Comparison of ENCODE assay signal across 8 cellular contexts in the genomic region with DNA sequence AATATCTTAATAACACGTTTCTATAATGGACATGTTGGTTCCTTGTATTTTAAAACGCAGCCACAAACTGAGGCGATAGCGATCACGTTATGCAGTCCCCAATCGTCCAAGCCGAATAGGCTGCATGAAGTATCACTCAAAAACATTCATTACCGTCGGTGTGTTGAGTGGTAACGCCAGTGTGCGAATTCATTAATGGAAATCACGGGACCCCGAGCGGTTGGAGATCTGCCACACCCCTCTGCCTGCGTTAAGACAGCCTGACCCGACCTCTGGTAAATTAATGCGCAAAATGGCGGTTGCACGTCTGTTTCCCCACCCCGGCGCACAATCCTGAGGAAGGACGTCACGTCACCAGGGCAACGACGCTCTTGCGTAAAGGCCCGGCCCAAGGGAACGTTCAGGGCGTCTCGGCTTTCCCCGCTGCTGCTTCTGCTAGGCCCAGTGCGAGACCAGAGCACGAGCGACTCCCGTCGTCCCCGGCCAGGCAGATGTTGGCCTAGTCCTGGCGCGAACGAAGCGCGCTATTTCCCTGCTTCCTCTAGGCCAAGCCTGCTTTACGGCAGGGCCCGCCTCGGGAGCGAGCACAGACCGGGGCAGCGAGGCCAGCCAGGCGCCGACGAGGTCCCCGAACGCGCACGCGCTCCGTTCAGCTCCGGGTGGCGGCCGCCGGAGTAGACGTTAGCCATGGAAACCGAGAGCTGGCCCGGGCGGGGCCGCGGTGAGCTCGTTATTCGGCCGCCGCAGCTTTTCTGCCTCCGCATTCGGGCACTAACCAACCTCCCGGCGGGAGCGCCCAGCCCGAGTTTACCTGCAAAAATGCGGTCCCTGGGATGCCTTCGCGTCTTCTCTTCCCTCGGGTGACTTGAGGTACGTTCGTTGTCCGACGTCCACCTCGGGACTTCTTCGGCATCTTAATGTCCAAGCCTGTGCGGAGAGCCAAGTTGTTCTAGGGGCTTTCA. TPM values are rescaled to one million over a fixed set of nuclear protein-coding genes. Genes with fewer than 3 reads are reported as not detected.
DNase-seq lines count a peak whose midpoint lies in the region; ATAC-seq, FAIRE-seq and TF ChIP-seq lines count a peak whose summit lies in the region.

Gene PCNX4 (plus strand): TSS at position 374 of the 962 bp plus-strand sequence. CDS start 15,716 bp downstream, outside the sequence.

- H3K36me3 Mint-ChIP-seq in Calu3 (ENCODE audit: insufficient read depth, unreplicated experiment) = peaks cover 44% of the 10 kb centered on the region

- intact Hi-C loops in Calu3 (cut with micrococcal nuclease; ENCODE audit: unreplicated experiment) (loop anchor here (5.0 kb wide), 1 partner anchor 160 kb away; no protein-coding TSS in a partner anchor), OCI-LY7 (cut with micrococcal nuclease; ENCODE audit: unreplicated experiment) (loop anchor here (1.0 to 5.0 kb wide), 7 partner anchors 73 to 255 kb away; partner anchors contain the start of genes DHRS7 and PPM1A), endothelial cell of umbilical vein (cut with micrococcal nuclease) (loop anchor here (1.0 to 5.0 kb wide), 6 partner anchors 60 to 610 kb away; partner anchors contain the start of genes DHRS7, JKAMP, L3HYPDH and PPM1A)

- TF ChIP-seq CTCF in Calu3 (IDR thresholded peaks at IDR 0.05; ENCODE audit: unreplicated experiment) = no peak
- TF ChIP-seq CTCF in OCI-LY7 (conservative IDR thresholded peaks at IDR 0.05; ENCODE audit: low read length) = no peak
- no peak for TF ChIP-seq CTCF in endothelial cell of umbilical vein (IDR thresholded peaks at IDR 0.05; ENCODE audit: extremely low read depth in 1 of 2, insufficient read depth in 1 of 2, low read depth in 1 of 2, low read length in 2 of 2)

- peak; percentile 93 for ATAC-seq in GM21447 (IDR thresholded peaks at IDR 0.05; ENCODE audit: unreplicated experiment)

- H2AFZ ChIP-seq in OCI-LY7 (ENCODE audit: low read length) (peak within 1 kb of the TSS; percentile 79), endothelial cell of umbilical vein (ENCODE audit: low read depth, low read length) (peak within 1 kb of the TSS; percentile 91)

- H3K4me2 ChIP-seq in OCI-LY7 (ENCODE audit: low read length) (peak within 1 kb of the TSS; percentile 94), endothelial cell of umbilical vein (ENCODE audit: insufficient read depth, low read length) (peak within 1 kb of the TSS; percentile 97)

- H3K27ac ChIP-seq in HUES64 (ENCODE audit: low read depth, low read length) = peak within 1 kb of the TSS; percentile 98
- peak within 1 kb of the TSS; percentile 86 for H3K27ac ChIP-seq in OCI-LY7 (ENCODE audit: low read depth, low read length, poor library complexity, severe bottlenecking)
- H3K27ac ChIP-seq in endothelial cell of umbilical vein (ENCODE audit: insufficient read depth, low read depth, low read length) = peak within 1 kb of the TSS; percentile 93

- H3K9me3 Mint-ChIP-seq in Calu3 (ENCODE audit: low read depth, unreplicated experiment) = no peaks in the 10 kb centered on the region

- H3K27me3 Mint-ChIP-seq in Calu3 (ENCODE audit: unreplicated experiment) = no peaks in the 10 kb centered on the region

- H3K79me2 ChIP-seq in OCI-LY7 (ENCODE audit: insufficient read depth, low read depth, low read length) = peaks cover 47% of the 10 kb centered on the region
- peaks cover 46% of the 10 kb centered on the region for H3K79me2 ChIP-seq in endothelial cell of umbilical vein (ENCODE audit: control insufficient read depth, insufficient read depth, low read length)

- POLR2A ChIA-PET in OCI-LY7 (lab: Charles Lee) = interaction anchor here (0.6 to 5.0 kb wide), 11 partner anchors 10 to 236 kb away, joined by 3 to 26 read pairs (median 4); partner anchors contain the start of gene DHRS7
- POLR2A ChIA-PET in endothelial cell of umbilical vein (lab: Charles Lee) = interaction anchor here (0.9 to 1.1 kb wide), 2 partner anchors 10 to 24 kb away, joined by 3 to 4 read pairs; no protein-coding TSS in a partner anchor

- no peaks in the 10 kb centered on the region for H3K36me3 ChIP-seq in HUES64 (ENCODE audit: insufficient read depth, low read length)
- H3K36me3 ChIP-seq in OCI-LY7 (ENCODE audit: insufficient read depth, low read length) = peaks cover 11% of the 10 kb centered on the region
- H3K36me3 ChIP-seq in endothelial cell of umbilical vein (ENCODE audit: control insufficient read depth in 2 of 2, extremely low read depth in 1 of 2, insufficient read depth in 2 of 2, low read length in 2 of 2) = no peaks in the 10 kb centered on the region

- H3K4me3 ChIP-seq in HUES64 (ENCODE audit: low read length) = peak within 1 kb of the TSS; percentile 83
- H3K4me3 ChIP-seq in OCI-LY7 (ENCODE audit: low read depth, low read length, poor library complexity, severe bottlenecking) = peak within 1 kb of the TSS; percentile 82
- H3K4me3 ChIP-seq in endothelial cell of umbilical vein (replicated peaks in 1 of 3; ENCODE audit: insufficient read depth in 1 of 3, low read depth in 1 of 3, low read length in 3 of 3) = peak within 1 kb of the TSS; percentile 68 to 86 (median 86)

- dilution Hi-C loops in endothelial cell of umbilical vein (cut with MboI; ENCODE audit: extremely low pct_ligation_motif_present, low sequenced_read_pairs) = no loop called here

- H3K4me1 ChIP-seq in HUES64 (ENCODE audit: insufficient read depth, low read length) = peaks cover 27% of the 10 kb centered on the region
- peaks cover 33% of the 10 kb centered on the region for H3K4me1 ChIP-seq in OCI-LY7 (ENCODE audit: insufficient read depth, low read length, poor library complexity, severe bottlenecking)
- H3K4me1 ChIP-seq in endothelial cell of umbilical vein (ENCODE audit: control insufficient read depth, extremely low read depth, insufficient read depth, low read length) = peaks cover 25% of the 10 kb centered on the region

- WGBS in HUES64 = under 1% methylated on average over 87 of the region's 88 CpGs

- H3K9me1 ChIP-seq in endothelial cell of umbilical vein (replicated peaks; ENCODE audit: control insufficient read depth, extremely low read depth, insufficient read depth, low read length) = no peaks in the 10 kb centered on the region

- peak; percentile 98 for FAIRE-seq in endothelial cell of umbilical vein (lab: Jason Lieb, UNC)

- H3K9me3 ChIP-seq in HUES64 (ENCODE audit: insufficient read depth, low read depth, low read length) (no peaks in the 10 kb centered on the region), OCI-LY7 (ENCODE audit: low read length) (no peaks in the 10 kb centered on the region), endothelial cell of umbilical vein (replicated peaks; ENCODE audit: control insufficient read depth, insufficient read depth, low read length) (no peaks in the 10 kb centered on the region)

- TF ChIP-seq POLR2A in endothelial cell of umbilical vein (IDR thresholded peaks at IDR 0.05; ENCODE audit: low read depth, low read length) = peak; percentile 96

- H3K4me3 Mint-ChIP-seq in Calu3 (ENCODE audit: low read depth, unreplicated experiment) = peak within 1 kb of the TSS; percentile 79

- H3K4me1 Mint-ChIP-seq in Calu3 (ENCODE audit: low read depth, unreplicated experiment) = peaks cover 25% of the 10 kb centered on the region

- H3K27ac Mint-ChIP-seq in Calu3 (ENCODE audit: unreplicated experiment) = peak within 1 kb of the TSS; percentile 77

- CTCF ChIA-PET in Calu3 (lab: Charles Lee) (interaction anchor here (0.7 to 1.4 kb wide), 2 partner anchors 157 to 1326 kb away, joined by 3 read pairs; partner anchors contain the start of gene PPM1A), OCI-LY7 (lab: Charles Lee; ENCODE audit: unreplicated experiment) (interaction anchor here (0.6 kb wide), 1 partner anchor 478 kb away, joined by 5 read pairs; no protein-coding TSS in a partner anchor), endothelial cell of umbilical vein (lab: Charles Lee) (interaction anchor here (0.9 to 2.1 kb wide), 4 partner anchors 9 to 92 kb away, joined by 5 to 8 read pairs (median 6); partner anchors contain the start of gene DHRS7)

- H3K9ac ChIP-seq in HUES64 (ENCODE audit: low read depth, low read length) (peak within 1 kb of the TSS; percentile 87), endothelial cell of umbilical vein (replicated peaks; ENCODE audit: extremely low read depth, insufficient read depth, low read length) (peak within 1 kb of the TSS; percentile 98)

- no TSS peak for BruUV-seq in Calu3 (replicated peaks; lab: Mats Ljungman, UMichigan)
- BruUV-seq in OCI-LY7 (replicated peaks; lab: Mats Ljungman, UMichigan) = no TSS peak
- TSS peak; percentile 91 for BruUV-seq in endothelial cell of umbilical vein (replicated peaks; lab: Mats Ljungman, UMichigan)

- H3K27me3 ChIP-seq in HUES64 (ENCODE audit: insufficient read depth, low read length) (no peaks in the 10 kb centered on the region), endothelial cell of umbilical vein (ENCODE audit: control insufficient read depth in 2 of 2, insufficient read depth in 2 of 2, low read length in 2 of 2) (no peaks in the 10 kb centered on the region)

- H3K9me2 ChIP-seq in OCI-LY7 (ENCODE audit: insufficient read depth, low read length) = no peaks in the 10 kb centered on the region

- peak; percentile 93 for DNase-seq in Calu3
- DNase-seq in OCI-LY7 (ENCODE audit: low spot score) = peak; percentile 99
- peak; percentile 86 for DNase-seq in activated T-cell treated with anti-CD3 and anti-CD28 coated beads for 1 hour (ENCODE audit: low read depth)
- DNase-seq in endothelial cell of umbilical vein (ENCODE audit: low read depth, low spot score) = peak; percentile 99
- peak; percentile 98 for DNase-seq in midbrain (lab: John Stamatoyannopoulos, UW)
- DNase-seq in stimulated activated CD8-positive, alpha-beta memory T cell treated with anti-CD3 and anti-CD28 coated beads, Interleukin-2, amount 100 ng/mL, for 1 hour (ENCODE audit: low read depth in 2 of 2) = peak; percentile 82 to 88

- H4K20me1 ChIP-seq in OCI-LY7 (ENCODE audit: insufficient read depth, low read length) (peaks cover 25% of the 10 kb centered on the region; the same call in 1 of the 2 replicates), endothelial cell of umbilical vein (replicated peaks; ENCODE audit: control insufficient read depth, extremely low read depth, insufficient read depth, low read length) (no peaks in the 10 kb centered on the region)

TF ChIP-seq in endothelial cell of umbilical vein, 7 proteins besides CTCF, POLR2A, EP300 and RAD21 (continues in another document):
- no peak for TF ChIP-seq MYC (IDR thresholded peaks at IDR 0.05; ENCODE audit: low read depth, low read length)

RNA-seq across cellular contexts. Expression of gene PCNX4, which starts in this region (rescaled TPM):
- 40.1 and 41.1 TPM in 2 replicates for total RNA-seq in Calu3 (2022)
- 28.7 TPM for polyA plus RNA-seq in HUES64 (2013, experiment 1 of 2)
- 35.6 TPM for polyA plus RNA-seq in HUES64 (2013, experiment 2 of 2)
- 47.0 and 49.1 TPM in 2 replicates for total RNA-seq in OCI-LY7 (2014; rRNA removed; shearing (Covaris generic))
- 54.4 and 64.2 TPM in 2 replicates for total RNA-seq in OCI-LY7 (2022)
- total RNA-seq in endothelial cell of umbilical vein = 41.4 and 51.6 TPM in 2 replicates
- 21.8 and 35.5 TPM in 2 replicates for polyA plus RNA-seq in endothelial cell of umbilical vein
- polyA plus RNA-seq in endothelial cell of umbilical vein (2011; cell fraction: cytosol; rRNA removed) = 23.7 and 24.5 TPM in 2 replicates
- 68.7 and 77.7 TPM in 2 replicates for polyA plus RNA-seq in endothelial cell of umbilical vein (2011; cell fraction: nucleus; rRNA removed)
- polyA plus RNA-seq in endothelial cell of umbilical vein (2012) = 28.5 and 31.6 TPM in 2 replicates
- polyA minus RNA-seq in endothelial cell of umbilical vein = 116 and 145 TPM in 2 replicates
- polyA minus RNA-seq in endothelial cell of umbilical vein (2011; cell fraction: cytosol; rRNA and poly(A)+ RNA removed) = 28.0 TPM
- polyA minus RNA-seq in endothelial cell of umbilical vein (2011; cell fraction: nucleus; rRNA and poly(A)+ RNA removed) = 158 and 186 TPM in 2 replicates

Comparison
In these comparisons a context has a peak if more than half of its experiments do, and no peak if none do; other contexts are left out.
1. Peak in every context shown above with its lines: DNase-seq, ATAC-seq, H3K4me3 ChIP-seq and H3K27ac ChIP-seq.